ENCODE assay signal across 26 cellular contexts in genomic region chr11:127651888-127652221, GRCh38.
DNase-seq lines count a peak whose midpoint lies in the region; ATAC-seq, FAIRE-seq and TF ChIP-seq lines count a peak whose summit lies in the region.
"Had no signal": no experiment of that assay in that cellular context is flagged by ENCODE, and none has a peak within 500 bp of the region (broad histone marks: within the 10 kb centered on the region; RNA-seq: fewer than 3 reads in every experiment).

No MANE protein-coding gene starts in this region.

- H3K27ac ChIP-seq in GM12878 (ENCODE audit: control insufficient read depth, insufficient read depth) = no peak overlapping the region
- peak overlapping the region; percentile 63 for H3K27ac ChIP-seq in smooth muscle cell (ENCODE audit: low read depth)
- H3K27ac ChIP-seq: 22Rv1, BLaER1, body of pancreas, colonic mucosa, foreskin keratinocyte, testis had no signal

- H4K20me1 ChIP-seq in GM12878 (ENCODE audit: control insufficient read depth, insufficient read depth) (no peaks in the 10 kb centered on the region), smooth muscle cell (ENCODE audit: low read depth) (no peaks in the 10 kb centered on the region)
- H4K20me1 ChIP-seq: BLaER1 had no signal

- H3K4me2 ChIP-seq in GM12878 (ENCODE audit: control insufficient read depth, insufficient read depth) (no peak overlapping the region), smooth muscle cell (no peak overlapping the region)
- H3K4me2 ChIP-seq: BLaER1 had no signal

- ATAC-seq in HG03378 (IDR thresholded peaks at IDR 0.05; ENCODE audit: unreplicated experiment) = peak; percentile 48
- peak; percentile 45; the same call in 2 of the 3 replicates for ATAC-seq in GM12878
- ATAC-seq in HG02798 (IDR thresholded peaks at IDR 0.05; ENCODE audit: poor library complexity, unreplicated experiment) = no peak
- no peak for ATAC-seq in HG02885 (IDR thresholded peaks at IDR 0.05; ENCODE audit: poor library complexity, unreplicated experiment)
- ATAC-seq: body of pancreas, left cardiac atrium, Right ventricle myocardium inferior, T-cell had no signal

- H3K36me3 ChIP-seq in GM12878 (ENCODE audit: control insufficient read depth in 2 of 2, insufficient read depth in 2 of 2, low read length in 1 of 2) (no peaks in the 10 kb centered on the region), smooth muscle cell (ENCODE audit: low read depth) (no peaks in the 10 kb centered on the region)
- H3K36me3 ChIP-seq: BLaER1, colonic mucosa, MG63 had no signal

- no peak overlapping the region for H3K9ac ChIP-seq in GM12878 (ENCODE audit: control insufficient read depth, insufficient read depth, low read length)
- H3K9ac ChIP-seq in smooth muscle cell (ENCODE audit: low read depth) = no peak overlapping the region
- H3K9ac ChIP-seq: BLaER1 had no signal

- intact Hi-C loops in GM12878 (cut with micrococcal nuclease; ENCODE audit: unreplicated experiment) = no loop called here

- H3K9me3 ChIP-seq in GM12878 (replicated peaks; ENCODE audit: control insufficient read depth, insufficient read depth, low read length) = no peaks in the 10 kb centered on the region
- H3K9me3 ChIP-seq in smooth muscle cell (replicated peaks; ENCODE audit: low read depth) = no peaks in the 10 kb centered on the region
- H3K9me3 ChIP-seq: BLaER1, body of pancreas, colonic mucosa, MG63, testis had no signal

- FAIRE-seq in GM12878 (lab: Jason Lieb, UNC) = no peak
- FAIRE-seq: endometrium had no signal

- no peak for TF ChIP-seq RAD21 in GM12878 (IDR thresholded peaks at IDR 0.05; ENCODE audit: insufficient read depth, low read depth, low read length)

- TF ChIP-seq EP300 in GM12878 (IDR thresholded peaks at IDR 0.05; ENCODE audit: borderline replicate concordance in 1 of 2, control insufficient read depth in 1 of 2, low read depth in 2 of 2, low read length in 2 of 2) = no peak

- in situ Hi-C loops in GM12878 (cut with MboI) = no loop called here

- H3K4me1 ChIP-seq in GM12878 (ENCODE audit: control insufficient read depth, insufficient read depth, low read length) (no peaks in the 10 kb centered on the region), smooth muscle cell (ENCODE audit: low read depth) (no peaks in the 10 kb centered on the region)
- H3K4me1 ChIP-seq: BLaER1, body of pancreas, colonic mucosa, foreskin keratinocyte, testis had no signal

- CTCF ChIA-PET in GM12878 (lab: Yijun Ruan, JAX) = no interaction called here

- TF ChIP-seq POLR2A in GM12878 (IDR thresholded peaks at IDR 0.05; ENCODE audit: low read depth, low read length) = no peak

- RAD21 ChIA-PET in GM12878 (lab: Charles Lee; ENCODE audit: unreplicated experiment) = no interaction called here

- SMC1A ChIA-PET in GM12878 (lab: Charles Lee; ENCODE audit: uncharacterized antibody, unreplicated experiment) = no interaction called here

- H2AFZ ChIP-seq in GM12878 (ENCODE audit: control insufficient read depth, low read depth, low read length) (no peak overlapping the region), smooth muscle cell (ENCODE audit: low read depth) (no peak overlapping the region)

- POLR2A ChIA-PET in GM12878 (lab: Charles Lee) = no interaction called here

- 0% methylated on average over 1 of the region's 1 CpG for WGBS in GM12878 (ENCODE audit: insufficient coverage, insufficient replicate concordance, low lambda C conversion rate, missing lambda C conversion rate)
- WGBS in smooth muscle cell (ENCODE audit: low lambda C conversion rate) = 92% methylated on average over 1 of the region's 1 CpG

- H3F3A ChIP-seq in smooth muscle cell (ENCODE audit: low read depth) = no peaks in the 10 kb centered on the region

- no peak overlapping the region for H3K4me3 ChIP-seq in GM12878
- no peak overlapping the region for H3K4me3 ChIP-seq in smooth muscle cell
- H3K4me3 ChIP-seq: BLaER1, body of pancreas, colonic mucosa, MG63, testis had no signal

- BruUV-seq in GM12878 (replicated peaks; lab: Mats Ljungman, UMichigan) = no TSS peak

- DNase-seq in NCI-H146 (lab: John Stamatoyannopoulos, UW) (peak; percentile 4), NCI-H146 treated with DMSO at 0.1 percent for 48 hours (lab: John Stamatoyannopoulos, UW; ENCODE audit: unreplicated experiment) (no peak), GM12878 (ENCODE audit: low read depth, low spot score) (no peak), smooth muscle cell (lab: John Stamatoyannopoulos, UW; ENCODE audit: unreplicated experiment) (no peak), AG20443 (ENCODE audit: low spot score) (no peak)
- DNase-seq: activated CD4-positive, alpha-beta T cell treated with anti-CD3 and anti-CD28 coated beads, Interleukin-2, amount 50 U/mL, for 4 hours; activated naive CD4-positive, alpha-beta T cell treated with anti-CD3 and anti-CD28 coated beads, Interleukin-2, amount 10 ng/mL, durations not matched to agents 7 days and 5 days; activated T-cell treated with anti-CD3 and anti-CD28 coated beads for 4 hours; body of pancreas; colonic mucosa; left cardiac atrium; MG63; midbrain; NCI-H187 treated with DMSO at 0.1 percent for 48 hours; NCI-H510A treated with DMSO at 0.1 percent for 48 hours; stimulated activated CD4-positive, alpha-beta T cell treated with anti-CD3 and anti-CD28 coated beads, Interleukin-12 subunit alpha, Interleukin-12 subunit beta, amount 100 ng/mL, for 4 hours; T-cell; testis had no signal

- H3K27me3 ChIP-seq in GM12878 (replicated peaks in 1 of 2; ENCODE audit: control insufficient read depth in 2 of 2, insufficient read depth in 2 of 2, low read length in 1 of 2) = no peaks in the 10 kb centered on the region; a peak in 1 of 4 replicates
- no peaks in the 10 kb centered on the region for H3K27me3 ChIP-seq in smooth muscle cell (ENCODE audit: low read depth)
- H3K27me3 ChIP-seq: BLaER1, body of pancreas, colonic mucosa, foreskin keratinocyte, MG63, testis had no signal

- TF ChIP-seq CTCF in GM12878 (IDR thresholded peaks at IDR 0.05 in 2 of 3, conservative IDR thresholded peaks at IDR 0.05 in 1 of 3; ENCODE audit: control insufficient read depth in 2 of 3, extremely low read depth in 1 of 3, insufficient read depth in 1 of 3, low read depth in 3 of 3, low read length in 3 of 3) = no peak
- TF ChIP-seq CTCF in smooth muscle cell (IDR thresholded peaks at IDR 0.05; ENCODE audit: borderline replicate concordance, insufficient read depth, poor library complexity, severe bottlenecking) = no peak

- H3K79me2 ChIP-seq in GM12878 (ENCODE audit: control insufficient read depth, insufficient read depth, low read length) (no peaks in the 10 kb centered on the region), smooth muscle cell (ENCODE audit: low read depth) (no peaks in the 10 kb centered on the region)

TF ChIP-seq in GM12878, 131 proteins besides CTCF, POLR2A, EP300 and RAD21 (continues in another document):
- no peak for TF ChIP-seq E2F4 (IDR thresholded peaks at IDR 0.05; ENCODE audit: low read depth, low read length)
- TF ChIP-seq PRDM15 (CRISPR knock-in tag; IDR thresholded peaks at IDR 0.05) = no peak
- no peak for TF ChIP-seq FOXM1 (IDR thresholded peaks at IDR 0.05; ENCODE audit: low read depth, low read length)

Comparison
In these comparisons a context has a peak if more than half of its experiments do, and no peak if none do; other contexts are left out.
1. ATAC-seq: peak in HG03378 (single experiment) and GM12878 (single experiment); none in HG02798 (single experiment) and HG02885 (single experiment).